Comparison of ENCODE assay signal across 7 cellular contexts in the genomic region with DNA sequence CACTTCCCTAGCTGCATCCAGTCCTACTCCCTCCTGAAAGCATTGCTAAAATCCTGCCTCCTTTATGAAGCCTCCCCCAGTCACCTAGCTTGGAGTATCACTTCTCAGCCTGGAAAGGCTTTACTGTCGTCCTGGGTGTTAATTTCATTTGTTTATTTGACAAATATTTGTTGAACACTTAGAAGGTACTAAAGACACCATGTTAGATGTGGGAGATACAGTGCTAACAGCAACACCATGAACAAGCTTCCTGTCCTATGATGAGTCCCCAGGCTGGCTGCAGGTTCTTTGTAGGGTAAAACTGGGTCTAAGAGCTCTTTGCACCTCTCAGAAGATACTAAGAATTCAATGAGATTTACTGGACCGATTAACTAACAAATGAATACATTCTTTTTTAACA.
DNase-seq lines count a peak whose midpoint lies in the region; ATAC-seq and TF ChIP-seq lines count a peak whose summit lies in the region.

No MANE protein-coding gene starts in this region.

- no peak for TF ChIP-seq CTCF in LNCaP clone FGC (IDR thresholded peaks at IDR 0.05; ENCODE audit: control insufficient read depth, extremely low read depth, insufficient read depth)
- no peak for TF ChIP-seq CTCF in esophagus squamous epithelium (IDR thresholded peaks at IDR 0.05)
- TF ChIP-seq CTCF in stomach (IDR thresholded peaks at IDR 0.05) = no peak

- H3K9me3 ChIP-seq in esophagus squamous epithelium = no peaks in the 10 kb centered on the region
- H3K9me3 ChIP-seq in stomach = no peaks in the 10 kb centered on the region
- no peaks in the 10 kb centered on the region for H3K9me3 ChIP-seq in SJCRH30 (replicated peaks)

- 42 to 56% methylated on average over 2 of the region's 2 CpGs for WGBS in esophagus squamous epithelium, 2 donors
- 28 to 39% (median 31%) methylated on average over 2 of the region's 2 CpGs for WGBS in stomach, 5 donors

- ATAC-seq in GM21390 (IDR thresholded peaks at IDR 0.05; ENCODE audit: unreplicated experiment) (peak; percentile 31), GM21367 (IDR thresholded peaks at IDR 0.05; ENCODE audit: unreplicated experiment) (no peak)

- H3K36me3 ChIP-seq in esophagus squamous epithelium = no peaks in the 10 kb centered on the region
- H3K36me3 ChIP-seq in stomach = no peaks in the 10 kb centered on the region
- no peaks in the 10 kb centered on the region for H3K36me3 ChIP-seq in SJCRH30

- no peak for TF ChIP-seq EP300 in stomach (IDR thresholded peaks at IDR 0.05)

- DNase-seq in LNCaP clone FGC (ENCODE audit: low read depth) (peak; percentile 38), esophagus squamous epithelium (lab: John Stamatoyannopoulos, UW) (no peak), stomach (no peak), amniotic stem cell (lab: John Stamatoyannopoulos, UW) (no peak), SJCRH30 (no peak)

- H3K27me3 ChIP-seq in esophagus squamous epithelium (no peaks in the 10 kb centered on the region), stomach (no peaks in the 10 kb centered on the region), SJCRH30 (no peaks in the 10 kb centered on the region)

- H3K4me1 ChIP-seq in esophagus squamous epithelium = peaks cover 0 to 46% (median 44%) of the 10 kb centered on the region in 3 donors
- peaks cover 13 to 50% (median 18%) of the 10 kb centered on the region in 4 donors for H3K4me1 ChIP-seq in stomach
- no peaks in the 10 kb centered on the region; the same call in 1 of the 2 replicates for H3K4me1 ChIP-seq in SJCRH30

- no peak overlapping the region for H3K4me3 ChIP-seq in LNCaP clone FGC (ENCODE audit: low read depth, low read length)
- H3K4me3 ChIP-seq in esophagus squamous epithelium = no peak overlapping the region
- no peak overlapping the region for H3K4me3 ChIP-seq in stomach
- no peak overlapping the region for H3K4me3 ChIP-seq in SJCRH30

- no peak for TF ChIP-seq POLR2A in esophagus squamous epithelium (IDR thresholded peaks at IDR 0.05)
- TF ChIP-seq POLR2A in stomach (IDR thresholded peaks at IDR 0.05) = no peak

- intact Hi-C loops in esophagus squamous epithelium (cut with DNase I) = no loop called here
- intact Hi-C loops in stomach (cut with DNase I; ENCODE audit: low total_unique reads) = no loop called here

- H3K27ac ChIP-seq in esophagus squamous epithelium (peak overlapping the region; percentile 6 to 85 (median 61)), stomach (peak overlapping the region; percentile 38 to 79 (median 66)), SJCRH30 (no peak overlapping the region)
